8 cellular contexts compared by ENCODE assay signal in the genomic region with DNA sequence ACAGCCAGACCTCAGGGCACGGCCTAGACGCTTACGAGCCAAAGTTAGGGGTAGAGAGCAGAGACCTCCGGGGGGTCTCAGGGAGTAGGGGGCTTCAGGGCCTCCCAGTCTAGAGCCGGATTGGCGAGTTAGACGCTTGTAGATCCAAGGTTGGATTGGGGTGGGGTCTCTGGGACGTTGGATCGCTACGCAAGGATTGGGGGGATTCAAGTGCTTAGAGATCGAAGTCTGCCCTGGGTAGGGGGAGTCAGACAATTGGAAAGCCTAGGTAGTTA. TPM values are rescaled to one million over a fixed set of nuclear protein-coding genes. Genes with fewer than 3 reads are reported as not detected.
DNase-seq lines count a peak whose midpoint lies in the region; ATAC-seq, FAIRE-seq and TF ChIP-seq lines count a peak whose summit lies in the region.

No MANE protein-coding gene starts in this region.

- H3K4me3 ChIP-seq in A549 = peak overlapping the region; percentile 91

- POLR2A ChIA-PET in A549 (lab: Yijun Ruan, JAX) = interaction anchor here (0.6 to 2.4 kb wide), 10 partner anchors 8 to 405 kb away, joined by 3 to 23 read pairs (median 4); partner anchors contain the start of gene VAPB

- TF ChIP-seq CTCF in A549 (IDR thresholded peaks at IDR 0.05) = no peak

- no peak for TF ChIP-seq POLR2A in A549 (IDR thresholded peaks at IDR 0.05; ENCODE audit: low read length)

- H3K27ac ChIP-seq in A549 (peak overlapping the region; percentile 90 to 95), angular gyrus (ENCODE audit: low read depth, low read length) (peak overlapping the region; percentile 89), temporal lobe (ENCODE audit: low read depth, low read length) (peak overlapping the region; percentile 60)

- no peak for FAIRE-seq in A549 (lab: Jason Lieb, UNC)

- CTCF ChIA-PET in A549 (lab: Yijun Ruan, JAX) = interaction anchor here (0.6 to 3.5 kb wide), 70 partner anchors 8 to 1055 kb away, joined by 3 to 36 read pairs (median 4); partner anchors contain the start of gene VAPB

- ATAC-seq in A549 (no peak), GM19452 (IDR thresholded peaks at IDR 0.05; ENCODE audit: unreplicated experiment) (no peak)

- H3K4me2 ChIP-seq in A549 = peak overlapping the region; percentile 96

- H3K9me3 ChIP-seq in A549 = no peaks in the 10 kb centered on the region

- TF ChIP-seq EP300 in A549 (IDR thresholded peaks at IDR 0.05) = no peak

- H3K4me1 ChIP-seq in A549 = peaks cover 26% of the 10 kb centered on the region; the same call in 2 of the 3 replicates

- no peak for TF ChIP-seq RAD21 in A549 (conservative IDR thresholded peaks at IDR 0.05 in 1 of 2, IDR thresholded peaks at IDR 0.05 in 1 of 2)

- 0% methylated on average over 10 of the region's 11 CpGs for WGBS in A549 (ENCODE audit: missing lambda C conversion rate)

- DNase-seq in A549 (ENCODE audit: low read depth in 1 of 2, low spot score in 1 of 2) (no peak), HuH-7.5 (ENCODE audit: low spot score) (peak; percentile 34), left kidney (ENCODE audit: low read depth, low spot score) (peak; percentile 98), HUDEP-2 (lab: John Stamatoyannopoulos, UW; ENCODE audit: unreplicated experiment in 76 of 76) (no peak)
- DNase-seq in activated CD4-positive, CD25-positive, alpha-beta regulatory T cell treated with anti-CD3 and anti-CD28 coated beads, Interleukin-2, amount 50 U/mL, for 72 hours = no peak

TF ChIP-seq in A549, 52 proteins besides CTCF, POLR2A, EP300 and RAD21:
- TF ChIP-seq JUN (IDR thresholded peaks at IDR 0.05) (no peak), KDM5A (IDR thresholded peaks at IDR 0.05) (no peak), PHF8 (IDR thresholded peaks at IDR 0.05; ENCODE audit: borderline replicate concordance, low read depth) (no peak; the same call in 1 of the 2 replicates), ZSCAN20 (CRISPR knock-in tag; IDR thresholded peaks at IDR 0.05) (no peak), KDM1A (IDR thresholded peaks at IDR 0.05; ENCODE audit: low read depth) (no peak), TP53 (CRISPR knock-in tag; IDR thresholded peaks at IDR 0.05) (no peak), MYC (IDR thresholded peaks at IDR 0.05; ENCODE audit: borderline replicate concordance, low read length) (no peak), ELK1 (IDR thresholded peaks at IDR 0.05; ENCODE audit: low read depth, low read length) (no peak), HEYL (CRISPR knock-in tag; IDR thresholded peaks at IDR 0.05) (no peak), HOXB5 (CRISPR knock-in tag; IDR thresholded peaks at IDR 0.05) (no peak), RARB (CRISPR knock-in tag; IDR thresholded peaks at IDR 0.05) (no peak), HMGXB4 (CRISPR knock-in tag; IDR thresholded peaks at IDR 0.05; ENCODE audit: borderline replicate concordance) (no peak), NR3C1 (IDR thresholded peaks at IDR 0.05) (no peak), NPAS2 (CRISPR knock-in tag; IDR thresholded peaks at IDR 0.05; ENCODE audit: borderline replicate concordance) (no peak)
- TF ChIP-seq, protein P1, sequence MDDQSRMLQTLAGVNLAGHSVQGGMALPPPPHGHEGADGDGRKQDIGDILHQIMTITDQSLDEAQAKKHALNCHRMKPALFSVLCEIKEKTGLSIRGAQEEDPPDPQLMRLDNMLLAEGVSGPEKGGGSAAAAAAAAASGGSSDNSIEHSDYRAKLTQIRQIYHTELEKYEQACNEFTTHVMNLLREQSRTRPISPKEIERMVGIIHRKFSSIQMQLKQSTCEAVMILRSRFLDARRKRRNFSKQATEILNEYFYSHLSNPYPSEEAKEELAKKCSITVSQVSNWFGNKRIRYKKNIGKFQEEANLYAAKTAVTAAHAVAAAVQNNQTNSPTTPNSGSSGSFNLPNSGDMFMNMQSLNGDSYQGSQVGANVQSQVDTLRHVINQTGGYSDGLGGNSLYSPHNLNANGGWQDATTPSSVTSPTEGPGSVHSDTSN (IDR thresholded peaks at IDR 0.05) = no peak

RNA-seq across cellular contexts. Expression of gene STX16, which starts 0.4 kb away (rescaled TPM):
- polyA plus RNA-seq in A549 (2011; rRNA removed) (63.0 and 71.6 TPM in 2 replicates), A549 (2017; fragmentation: RNase III; extraction: RNeasy Plus Mini Kit Qiagen cat#74134 plus additional on column Dnase treatment) (65.1 to 79.0 TPM (median 68.5 TPM) in 3 replicates)
- polyA plus RNA-seq in A549 (2012; cell fraction: cytosol; rRNA removed) = 33.2 and 35.8 TPM in 2 replicates
- 41.9 and 63.5 TPM in 2 replicates for polyA plus RNA-seq in A549 (2012; cell fraction: nucleus; rRNA removed)
- polyA minus RNA-seq in A549 (2011; rRNA and poly(A)+ RNA removed) = 15.5 and 20.0 TPM in 2 replicates
- 34.2 TPM for total RNA-seq in temporal lobe

RNA-seq across cellular contexts. Expression of gene NPEPL1, which starts 41.1 kb away (rescaled TPM):
- polyA plus RNA-seq in A549 (2011; rRNA removed) (8.6 and 10.6 TPM in 2 replicates), A549 (2017; fragmentation: RNase III; extraction: RNeasy Plus Mini Kit Qiagen cat#74134 plus additional on column Dnase treatment) (31.5 to 40.3 TPM (median 34.6 TPM) in 3 replicates)
- 10.2 and 13.4 TPM in 2 replicates for polyA plus RNA-seq in A549 (2012; cell fraction: cytosol; rRNA removed)
- polyA plus RNA-seq in A549 (2012; cell fraction: nucleus; rRNA removed) = 65.1 and 84.8 TPM in 2 replicates
- 11.4 and 13.9 TPM in 2 replicates for polyA minus RNA-seq in A549 (2011; rRNA and poly(A)+ RNA removed)
- 8.9 TPM for total RNA-seq in temporal lobe

Comparison
In these comparisons a context has a peak if more than half of its experiments do, and no peak if none do; other contexts are left out.
1. DNase-seq: peak in HuH-7.5 (single experiment) and left kidney (single experiment); none in A549 (0 of 2), activated CD4-positive, CD25-positive, alpha-beta regulatory T cell treated with anti-CD3 and anti-CD28 coated beads, Interleukin-2, amount 50 U/mL, for 72 hours (single experiment) and HUDEP-2 (0 of 76).
2. Peak in every context shown above with its lines, with median percentiles within 50 percentile points of each other: H3K27ac ChIP-seq.